In genomic region chr4:177250056-177250696, GRCh38 we compare ENCODE assay signal across 8 cellular contexts. TPM values are rescaled to one million over a fixed set of nuclear protein-coding genes. Genes with fewer than 3 reads are reported as not detected.
DNase-seq lines count a peak whose midpoint lies in the region; ATAC-seq and TF ChIP-seq lines count a peak whose summit lies in the region.

No MANE protein-coding gene starts in this region.

- H3K9ac ChIP-seq in NT2/D1 (ENCODE audit: insufficient read length, low read depth): no peak overlapping the region

- no peaks in the 10 kb centered on the region for H3K4me1 ChIP-seq in NT2/D1 (ENCODE audit: insufficient read depth, insufficient read length)
- H3K4me1 ChIP-seq in naive thymus-derived CD4-positive, alpha-beta T cell (ENCODE audit: control insufficient read depth in 2 of 2, insufficient read depth in 2 of 2, low read length in 2 of 2): no peaks in the 10 kb centered on the region

- H3K27me3 ChIP-seq in NT2/D1 (ENCODE audit: insufficient read depth, insufficient read length): no peaks in the 10 kb centered on the region
- H3K27me3 ChIP-seq in naive thymus-derived CD4-positive, alpha-beta T cell (ENCODE audit: control insufficient read depth in 2 of 2, insufficient read depth in 2 of 2, low read length in 2 of 2): no peaks in the 10 kb centered on the region

- intact Hi-C loops in CD14-positive monocyte (cut with micrococcal nuclease): loop anchor here (2.0 to 5.0 kb wide), 2 partner anchors 89 to 92 kb away; no protein-coding TSS in a partner anchor
- intact Hi-C loops in naive thymus-derived CD4-positive, alpha-beta T cell (cut with micrococcal nuclease): loop anchor here (1.0 to 2.0 kb wide), 4 partner anchors 59 to 297 kb away; partner anchors contain the start of genes AGA (in 1 of the 2) and NEIL3 (in 1 of the 2)

- peaks cover 12% of the 10 kb centered on the region for H3K4me1 Mint-ChIP-seq in CD14-positive monocyte
- peaks cover 7 to 15% (median 12%) of the 10 kb centered on the region in 7 donors for H3K4me1 Mint-ChIP-seq in naive thymus-derived CD4-positive, alpha-beta T cell
- H3K4me1 Mint-ChIP-seq in stimulated activated memory B cell treated with anti-CD40 and anti-IgM and Interleukin-4, amounts not matched to agents 10 μg/mL and 1 μg/mL and 100 μg/mL, for 72 hours: peaks cover 6% of the 10 kb centered on the region

- no peak overlapping the region for H3K4me3 ChIP-seq in NT2/D1 (ENCODE audit: insufficient read length, low read depth)
- no peak overlapping the region for H3K4me3 ChIP-seq in epithelial cell of proximal tubule (ENCODE audit: low read depth, low read length)
- no peak overlapping the region for H3K4me3 ChIP-seq in naive thymus-derived CD4-positive, alpha-beta T cell (ENCODE audit: low read length)

- H3K4me3 Mint-ChIP-seq in CD14-positive monocyte: peak overlapping the region in 1 of 2 donors; percentile 26
- H3K4me3 Mint-ChIP-seq in naive thymus-derived CD4-positive, alpha-beta T cell: peak overlapping the region in 4 of 10 donors; percentile 18 to 64 (median 30)
- H3K4me3 Mint-ChIP-seq in stimulated activated memory B cell treated with anti-CD40 and anti-IgM and Interleukin-4, amounts not matched to agents 10 μg/mL and 1 μg/mL and 100 μg/mL, for 72 hours: no peak overlapping the region

- POLR2A ChIA-PET in naive thymus-derived CD4-positive, alpha-beta T cell (lab: Charles Lee): no interaction called here

- no peak overlapping the region for H3K27ac Mint-ChIP-seq in CD14-positive monocyte
- peak overlapping the region in 2 of 9 donors; percentile 60 to 71 for H3K27ac Mint-ChIP-seq in naive thymus-derived CD4-positive, alpha-beta T cell
- no peak overlapping the region for H3K27ac Mint-ChIP-seq in stimulated activated memory B cell treated with anti-CD40 and anti-IgM and Interleukin-4, amounts not matched to agents 10 μg/mL and 1 μg/mL and 100 μg/mL, for 72 hours

- H3K36me3 Mint-ChIP-seq in CD14-positive monocyte: no peaks in the 10 kb centered on the region
- no peaks in the 10 kb centered on the region for H3K36me3 Mint-ChIP-seq in naive thymus-derived CD4-positive, alpha-beta T cell
- H3K36me3 Mint-ChIP-seq in stimulated activated memory B cell treated with anti-CD40 and anti-IgM and Interleukin-4, amounts not matched to agents 10 μg/mL and 1 μg/mL and 100 μg/mL, for 72 hours: no peaks in the 10 kb centered on the region

- DNase-seq in CD14-positive monocyte (ENCODE audit: low spot score) (peak; percentile 61), NT2/D1 (ENCODE audit: low read depth, low spot score) (peak; percentile 58), epithelial cell of proximal tubule (ENCODE audit: low read depth) (no peak)
- peak; percentile 84 for DNase-seq in activated CD8-positive, alpha-beta memory T cell treated with anti-CD3 and anti-CD28 coated beads, Interleukin-2, amount 50 U/mL, for 48 hours
- DNase-seq in naive thymus-derived CD4-positive, alpha-beta T cell: peak; percentile 12 to 70 (median 53)

- peak; percentile 93 for ATAC-seq in GM19324 (IDR thresholded peaks at IDR 0.05; ENCODE audit: low FRiP score, unreplicated experiment)
- peak; percentile 93 for ATAC-seq in HG03280 (IDR thresholded peaks at IDR 0.05; ENCODE audit: unreplicated experiment)
- peak; percentile 94 for ATAC-seq in naive thymus-derived CD4-positive, alpha-beta T cell
- peak; percentile 41 for ATAC-seq in stimulated activated memory B cell treated with anti-CD40 and anti-IgM and Interleukin-4, amounts not matched to agents 10 μg/mL and 1 μg/mL and 100 μg/mL, for 72 hours

- peaks cover 5 to 11% (median 7%) of the 10 kb centered on the region in 3 donors for H3K27me3 Mint-ChIP-seq in CD14-positive monocyte (ENCODE audit: low read depth in 3 of 3)
- H3K27me3 Mint-ChIP-seq in naive thymus-derived CD4-positive, alpha-beta T cell: peaks cover 11 to 20% (median 14%) of the 10 kb centered on the region in 5 donors
- peaks cover 16% of the 10 kb centered on the region for H3K27me3 Mint-ChIP-seq in stimulated activated memory B cell treated with anti-CD40 and anti-IgM and Interleukin-4, amounts not matched to agents 10 μg/mL and 1 μg/mL and 100 μg/mL, for 72 hours

- H3K27ac ChIP-seq in naive thymus-derived CD4-positive, alpha-beta T cell (ENCODE audit: low read depth, low read length): no peak overlapping the region

- TF ChIP-seq CTCF in CD14-positive monocyte (IDR thresholded peaks at IDR 0.05) (peak; percentile 99), epithelial cell of proximal tubule (conservative IDR thresholded peaks at IDR 0.05; ENCODE audit: low read depth, low read length) (peak; percentile 100)

- CTCF ChIA-PET in naive thymus-derived CD4-positive, alpha-beta T cell (lab: Charles Lee): interaction anchor here (0.6 to 1.1 kb wide), 6 partner anchors 9 to 1104 kb away, joined by 3 to 5 read pairs (median 3); no protein-coding TSS in a partner anchor

- H3K9me3 Mint-ChIP-seq in CD14-positive monocyte: no peaks in the 10 kb centered on the region
- no peaks in the 10 kb centered on the region for H3K9me3 Mint-ChIP-seq in naive thymus-derived CD4-positive, alpha-beta T cell
- H3K9me3 Mint-ChIP-seq in stimulated activated memory B cell treated with anti-CD40 and anti-IgM and Interleukin-4, amounts not matched to agents 10 μg/mL and 1 μg/mL and 100 μg/mL, for 72 hours: no peaks in the 10 kb centered on the region

- no peaks in the 10 kb centered on the region for H3K9me3 ChIP-seq in NT2/D1 (ENCODE audit: insufficient read depth, low read length)
- H3K9me3 ChIP-seq in naive thymus-derived CD4-positive, alpha-beta T cell (ENCODE audit: control insufficient read depth in 2 of 3, low read length in 3 of 3): no peaks in the 10 kb centered on the region

- no peaks in the 10 kb centered on the region for H3K36me3 ChIP-seq in NT2/D1 (ENCODE audit: insufficient read depth, insufficient read length, low read length)
- no peaks in the 10 kb centered on the region for H3K36me3 ChIP-seq in naive thymus-derived CD4-positive, alpha-beta T cell (ENCODE audit: control insufficient read depth in 2 of 3, insufficient read depth in 3 of 3, low read length in 3 of 3)

RNA-seq across cellular contexts. Expression of gene NEIL3, which starts 59.5 kb away (rescaled TPM):
- under 1 TPM; 0.70 to 0.85 TPM for polyA plus RNA-seq in CD14-positive monocyte
- total RNA-seq in epithelial cell of proximal tubule: 7.8 and 18.2 TPM in 2 replicates
- 10 to 100 TPM in 1 of 5 experiments, 1 to 10 TPM in 1, under 1 TPM in 1, not detected in 2; 0.37 to 24.7 (median 2.4) TPM for total RNA-seq in naive thymus-derived CD4-positive, alpha-beta T cell
- polyA plus RNA-seq in naive thymus-derived CD4-positive, alpha-beta T cell: not detected

Comparison
In these comparisons a context has a peak if more than half of its experiments do, and no peak if none do; other contexts are left out.
1. ATAC-seq: peak in every context shown above with its lines; median percentile 94 in naive thymus-derived CD4-positive, alpha-beta T cell; 93 in GM19324; 93 in HG03280; 41 in stimulated activated memory B cell treated with anti-CD40 and anti-IgM and Interleukin-4, amounts not matched to agents 10 μg/mL and 1 μg/mL and 100 μg/mL, for 72 hours.